ENCODE assay signal across 8 cellular contexts in genomic region chr11:73072935-73073481, GRCh38.
DNase-seq lines count a peak whose midpoint lies in the region; ATAC-seq lines count a peak whose summit lies in the region.

No MANE protein-coding gene starts in this region.

- peaks cover 8% of the 10 kb centered on the region for H3K4me1 ChIP-seq in rectal smooth muscle tissue (ENCODE audit: control insufficient read depth, insufficient read depth, low read length)

- peak overlapping the region; percentile 0 for H3K4me3 ChIP-seq in rectal smooth muscle tissue (ENCODE audit: low read length)

- H3K27me3 ChIP-seq in rectal smooth muscle tissue (ENCODE audit: control insufficient read depth, insufficient read depth, low read length), result no peaks in the 10 kb centered on the region

- ATAC-seq in HG02588 (IDR thresholded peaks at IDR 0.05; ENCODE audit: unreplicated experiment), result peak; percentile 60

- no peaks in the 10 kb centered on the region for H3K36me3 ChIP-seq in rectal smooth muscle tissue (ENCODE audit: control insufficient read depth, insufficient read depth, low read length)

- peak overlapping the region; percentile 11 for H3K27ac ChIP-seq in epithelial cell of prostate
- no peak overlapping the region for H3K27ac ChIP-seq in rectal smooth muscle tissue (ENCODE audit: low read depth, low read length)

- peak; percentile 30 for DNase-seq in NCI-H510A treated with DMSO at 0.1 percent for 48 hours (lab: John Stamatoyannopoulos, UW)
- DNase-seq in NCI-H510A (lab: John Stamatoyannopoulos, UW), result no peak
- DNase-seq in NOMO-1 (lab: John Stamatoyannopoulos, UW; ENCODE audit: unreplicated experiment in 2 of 2), result peak; percentile 12 to 82
- no peak for DNase-seq in epithelial cell of prostate (ENCODE audit: low read depth, low spot score)
- DNase-seq in germinal center (ENCODE audit: low spot score), result no peak
- no peak for DNase-seq in islet precursor cell

- H3K9ac ChIP-seq in rectal smooth muscle tissue (ENCODE audit: low read length), result no peak overlapping the region

Comparison
In these comparisons a context has a peak if more than half of its experiments do, and no peak if none do; other contexts are left out.
1. DNase-seq: peak in NCI-H510A treated with DMSO at 0.1 percent for 48 hours (single experiment) and NOMO-1 (2 of 2); none in NCI-H510A (single experiment), epithelial cell of prostate (single experiment), germinal center (single experiment) and islet precursor cell (single experiment).